Comparison of ENCODE assay signal across 27 cellular contexts in genomic region chr4:161525121-161525520, GRCh38.
A peak's percentile ranks its signal among the peaks of the same experiment; 100 is the strongest.
DNase-seq lines count a peak whose midpoint lies in the region; ATAC-seq, FAIRE-seq and TF ChIP-seq lines count a peak whose summit lies in the region.
"Had no signal": no experiment of that assay in that cellular context is flagged by ENCODE, and none has a peak within 500 bp of the region (broad histone marks: within the 10 kb centered on the region; RNA-seq: fewer than 3 reads in every experiment).

No MANE protein-coding gene starts in this region.

- no peaks in the 10 kb centered on the region for H3K4me1 Mint-ChIP-seq in chondrocyte (ENCODE audit: low read depth)
- H3K4me1 Mint-ChIP-seq: T-cell had no signal

- H3K4me1 ChIP-seq in HUES48 (ENCODE audit: control insufficient read depth, insufficient read depth, low read length) (peaks cover 24% of the 10 kb centered on the region), endothelial cell of umbilical vein (ENCODE audit: control insufficient read depth, extremely low read depth, insufficient read depth, low read length) (no peaks in the 10 kb centered on the region)
- H3K4me1 ChIP-seq: A549; BLaER1 treated with 17β-estradiol and CSF1 and Interleukin-3, amounts not matched to agents 10 nM and 100 nM; SJSA1 had no signal

- no peak for TF ChIP-seq POLR2A in endothelial cell of umbilical vein (IDR thresholded peaks at IDR 0.05; ENCODE audit: low read depth, low read length)

- H3K9me1 ChIP-seq in endothelial cell of umbilical vein (replicated peaks; ENCODE audit: control insufficient read depth, extremely low read depth, insufficient read depth, low read length) = no peaks in the 10 kb centered on the region

- dilution Hi-C loops in endothelial cell of umbilical vein (cut with MboI; ENCODE audit: extremely low pct_ligation_motif_present, low sequenced_read_pairs) = no loop called here

- TF ChIP-seq CTCF in endothelial cell of umbilical vein (IDR thresholded peaks at IDR 0.05; ENCODE audit: extremely low read depth in 1 of 2, insufficient read depth in 1 of 2, low read depth in 1 of 2, low read length in 2 of 2) = no peak
- TF ChIP-seq CTCF in chondrocyte (IDR thresholded peaks at IDR 0.05) = no peak

- no peak overlapping the region for H2AFZ ChIP-seq in endothelial cell of umbilical vein (ENCODE audit: low read depth, low read length)

- H3K9me3 Mint-ChIP-seq in chondrocyte (ENCODE audit: low read depth) = no peaks in the 10 kb centered on the region
- H3K9me3 Mint-ChIP-seq: CD4-positive, alpha-beta T cell; T-helper 2 cell treated with Interferon-gamma antibody and Interleukin-4, amounts not matched to agents 5 μg/mL and 100 μg/mL, for 36 hours had no signal

- CTCF ChIA-PET in endothelial cell of umbilical vein (lab: Charles Lee) = no interaction called here

- H3K9ac ChIP-seq in HUES48 (ENCODE audit: low read depth, low read length) (no peak overlapping the region), endothelial cell of umbilical vein (replicated peaks; ENCODE audit: extremely low read depth, insufficient read depth, low read length) (no peak overlapping the region)
- H3K9ac ChIP-seq: BLaER1 treated with 17β-estradiol and CSF1 and Interleukin-3, amounts not matched to agents 10 nM and 100 nM; KMS-11 had no signal

- no peak overlapping the region for H3K4me2 ChIP-seq in endothelial cell of umbilical vein (ENCODE audit: insufficient read depth, low read length)
- H3K4me2 ChIP-seq: A549; BLaER1 treated with 17β-estradiol and CSF1 and Interleukin-3, amounts not matched to agents 10 nM and 100 nM; KMS-11 had no signal

- no TSS peak for BruUV-seq in endothelial cell of umbilical vein (replicated peaks; lab: Mats Ljungman, UMichigan)

- H3K27me3 Mint-ChIP-seq in chondrocyte (ENCODE audit: low read depth) = peaks cover 5% of the 10 kb centered on the region
- H3K27me3 Mint-ChIP-seq: CD4-positive, alpha-beta T cell; T-cell had no signal

- no peak overlapping the region for H3K4me3 Mint-ChIP-seq in chondrocyte (ENCODE audit: unreplicated experiment)
- H3K4me3 Mint-ChIP-seq: CD4-positive, alpha-beta T cell; T-cell; T-helper 2 cell treated with Interferon-gamma antibody and Interleukin-4, amounts not matched to agents 5 μg/mL and 100 μg/mL, for 36 hours had no signal

- H3K27ac Mint-ChIP-seq in chondrocyte (ENCODE audit: unreplicated experiment) = no peak overlapping the region
- H3K27ac Mint-ChIP-seq: CD4-positive, alpha-beta T cell; T-cell; T-helper 2 cell treated with Interferon-gamma antibody and Interleukin-4, amounts not matched to agents 5 μg/mL and 100 μg/mL, for 36 hours had no signal

- DNase-seq in endothelial cell of umbilical vein (ENCODE audit: low read depth, low spot score) (no peak), epidermal melanocyte (ENCODE audit: insufficient read length, low spot score) (no peak), ureter (ENCODE audit: low spot score) (no peak), chondrocyte (ENCODE audit: low spot score) (no peak), NCI-H1417 (lab: John Stamatoyannopoulos, UW) (no peak)
- DNase-seq: AML-193; CD4-positive, alpha-beta T cell; DMS53; IMR-90; MM.1S; NCI-H1694; NCI-H2029 treated with DMSO at 0.1 percent for 48 hours; NCI-H2227 treated with DMSO at 0.1 percent for 48 hours; NCI-H526 treated with DMSO at 0.1 percent for 48 hours; Right ventricle myocardium superior; RPMI8226; T-cell had no signal

- peak; percentile 8 for FAIRE-seq in endothelial cell of umbilical vein (lab: Jason Lieb, UNC)
- FAIRE-seq: A549, G401.6, H54 had no signal

- ATAC-seq in GM18868 (IDR thresholded peaks at IDR 0.05; ENCODE audit: unreplicated experiment) (peak; percentile 63), HG02798 (IDR thresholded peaks at IDR 0.05; ENCODE audit: poor library complexity, unreplicated experiment) (peak; percentile 38)
- ATAC-seq: A549, T-cell had no signal

- H3K27ac ChIP-seq in HUES48 (ENCODE audit: low read depth, low read length) (peak overlapping the region; percentile 82), endothelial cell of umbilical vein (ENCODE audit: insufficient read depth, low read depth, low read length) (no peak overlapping the region)
- H3K27ac ChIP-seq: A549; BLaER1 treated with 17β-estradiol and CSF1 and Interleukin-3, amounts not matched to agents 10 nM and 100 nM; KMS-11; SJSA1 had no signal

- H3K9me3 ChIP-seq in HUES48 (ENCODE audit: control insufficient read depth, insufficient read depth, low read length) = no peaks in the 10 kb centered on the region
- no peaks in the 10 kb centered on the region for H3K9me3 ChIP-seq in endothelial cell of umbilical vein (replicated peaks; ENCODE audit: control insufficient read depth, insufficient read depth, low read length)
- H3K9me3 ChIP-seq: A549; BLaER1 treated with 17β-estradiol and CSF1 and Interleukin-3, amounts not matched to agents 10 nM and 100 nM; SJSA1 had no signal

- intact Hi-C loops in endothelial cell of umbilical vein (cut with micrococcal nuclease) = no loop called here

- no peaks in the 10 kb centered on the region for H4K20me1 ChIP-seq in endothelial cell of umbilical vein (replicated peaks; ENCODE audit: control insufficient read depth, extremely low read depth, insufficient read depth, low read length)
- H4K20me1 ChIP-seq: BLaER1 treated with 17β-estradiol and CSF1 and Interleukin-3, amounts not matched to agents 10 nM and 100 nM had no signal

- no peaks in the 10 kb centered on the region for H3K36me3 Mint-ChIP-seq in chondrocyte (ENCODE audit: low read depth)
- H3K36me3 Mint-ChIP-seq: T-cell had no signal

- H3K79me2 ChIP-seq in endothelial cell of umbilical vein (ENCODE audit: control insufficient read depth, insufficient read depth, low read length) = no peaks in the 10 kb centered on the region

- H3K27me3 ChIP-seq in HUES48 (ENCODE audit: control insufficient read depth, insufficient read depth, low read length) (no peaks in the 10 kb centered on the region), endothelial cell of umbilical vein (ENCODE audit: control insufficient read depth in 2 of 2, insufficient read depth in 2 of 2, low read length in 2 of 2) (no peaks in the 10 kb centered on the region)
- H3K27me3 ChIP-seq: BLaER1 treated with 17β-estradiol and CSF1 and Interleukin-3, amounts not matched to agents 10 nM and 100 nM; SJSA1 had no signal

- H3K36me3 ChIP-seq in HUES48 (ENCODE audit: control insufficient read depth, insufficient read depth, low read length) (no peaks in the 10 kb centered on the region), endothelial cell of umbilical vein (ENCODE audit: control insufficient read depth in 2 of 2, extremely low read depth in 1 of 2, insufficient read depth in 2 of 2, low read length in 2 of 2) (no peaks in the 10 kb centered on the region)
- H3K36me3 ChIP-seq: BLaER1 treated with 17β-estradiol and CSF1 and Interleukin-3, amounts not matched to agents 10 nM and 100 nM; SJSA1 had no signal

- POLR2A ChIA-PET in endothelial cell of umbilical vein (lab: Charles Lee) = no interaction called here

- peak overlapping the region; percentile 17; the same call in 1 of the 2 replicates for H3K4me3 ChIP-seq in HUES48 (ENCODE audit: low read depth, low read length)
- no peak overlapping the region for H3K4me3 ChIP-seq in endothelial cell of umbilical vein (replicated peaks in 1 of 3; ENCODE audit: insufficient read depth in 1 of 3, low read depth in 1 of 3, low read length in 3 of 3)
- H3K4me3 ChIP-seq: A549; BLaER1 treated with 17β-estradiol and CSF1 and Interleukin-3, amounts not matched to agents 10 nM and 100 nM; SJSA1 had no signal

TF ChIP-seq in endothelial cell of umbilical vein, 7 proteins besides CTCF, POLR2A, EP300 and RAD21:
- TF ChIP-seq EZH2 (IDR thresholded peaks at IDR 0.05; ENCODE audit: borderline replicate concordance, low read depth, low read length, severe bottlenecking) (no peak), POLR2AphosphoS5 (IDR thresholded peaks at IDR 0.05; ENCODE audit: insufficient read depth, low read depth, low read length) (no peak), MYC (IDR thresholded peaks at IDR 0.05; ENCODE audit: low read depth, low read length) (no peak), JUN (IDR thresholded peaks at IDR 0.05; ENCODE audit: borderline replicate concordance, insufficient read depth, insufficient read length, low read depth) (no peak), FOS (IDR thresholded peaks at IDR 0.05; ENCODE audit: borderline replicate concordance, insufficient read depth, low read length) (no peak), GATA2 (IDR thresholded peaks at IDR 0.05; ENCODE audit: insufficient read depth, insufficient read length, low read depth, low read length) (no peak)
- TF ChIP-seq, protein P1, sequence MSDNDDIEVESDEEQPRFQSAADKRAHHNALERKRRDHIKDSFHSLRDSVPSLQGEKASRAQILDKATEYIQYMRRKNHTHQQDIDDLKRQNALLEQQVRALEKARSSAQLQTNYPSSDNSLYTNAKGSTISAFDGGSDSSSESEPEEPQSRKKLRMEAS (IDR thresholded peaks at IDR 0.05; ENCODE audit: insufficient read depth, insufficient read length) = no peak
TF ChIP-seq in endothelial cell of umbilical vein: peak in this region for 0.
